19 cellular contexts compared by ENCODE assay signal in the genomic region with DNA sequence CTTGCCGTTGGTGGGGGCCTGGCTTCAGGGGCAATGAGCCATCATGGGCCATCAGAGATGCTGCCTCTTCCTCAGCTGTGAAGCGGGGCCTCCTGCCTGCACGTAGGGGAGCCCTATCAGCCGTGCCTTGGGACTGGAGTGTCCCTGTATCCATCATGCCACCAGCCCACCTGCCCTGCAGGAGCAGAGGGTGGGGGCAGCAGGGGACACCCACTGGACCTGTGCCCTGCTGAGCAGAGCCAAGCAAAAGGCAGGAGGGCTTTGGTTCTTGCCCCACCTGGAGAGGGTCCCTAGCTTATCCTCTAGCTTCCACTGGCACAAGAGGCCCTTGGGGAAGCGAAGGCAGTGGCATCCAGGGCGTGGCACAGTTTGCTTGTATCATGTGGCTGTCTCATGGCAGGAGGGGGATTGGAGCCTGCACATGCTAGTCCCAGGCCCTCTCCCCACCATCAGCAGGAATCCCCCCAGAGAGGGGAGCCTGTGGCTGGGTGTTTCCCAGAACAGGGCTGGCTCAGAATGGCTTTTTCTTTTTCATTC. TPM values are rescaled to one million over a fixed set of nuclear protein-coding genes. Genes with fewer than 3 reads are reported as not detected.
A peak's percentile ranks its signal among the peaks of the same experiment; 100 is the strongest.
DNase-seq lines count a peak whose midpoint lies in the region; ATAC-seq and TF ChIP-seq lines count a peak whose summit lies in the region.
"Had no signal": no experiment of that assay in that cellular context is flagged by ENCODE, and none has a peak within 500 bp of the region (broad histone marks: within the 10 kb centered on the region; RNA-seq: fewer than 3 reads in every experiment).

No MANE protein-coding gene starts in this region.

- intact Hi-C loops in left ventricle myocardium inferior (cut with micrococcal nuclease): no loop called here
- intact Hi-C loops in left ventricle myocardium superior (cut with micrococcal nuclease): no loop called here

- H3K4me3 Mint-ChIP-seq in activated CD4-positive, alpha-beta T cell treated with anti-CD3 and anti-CD28 coated beads, Interleukin-2, amount 10 ng/mL, durations not matched to agents 7 days and 5 days: no peak overlapping the region
- H3K4me3 Mint-ChIP-seq: CD8-positive, alpha-beta T cell had no signal

- H4K91ac ChIP-seq in neuronal stem cell (ENCODE audit: low read depth, low read length, poor library complexity): peak overlapping the region; percentile 72

- no peaks in the 10 kb centered on the region for H3K4me1 Mint-ChIP-seq in activated CD4-positive, alpha-beta T cell treated with anti-CD3 and anti-CD28 coated beads, Interleukin-2, amount 10 ng/mL, durations not matched to agents 7 days and 5 days

- no peak overlapping the region for H2AK5ac ChIP-seq in neuronal stem cell (ENCODE audit: low read depth, low read length)

- no peaks in the 10 kb centered on the region for H3K9me3 Mint-ChIP-seq in activated CD4-positive, alpha-beta T cell treated with anti-CD3 and anti-CD28 coated beads, Interleukin-2, amount 10 ng/mL, durations not matched to agents 7 days and 5 days
- H3K9me3 Mint-ChIP-seq: CD8-positive, alpha-beta T cell had no signal

- peak overlapping the region; percentile 66 for H2BK5ac ChIP-seq in neuronal stem cell (ENCODE audit: low read length)

- whole genome bisulfite sequencing in neuronal stem cell (ENCODE audit: extremely low coverage in 2 of 2, insufficient read length in 2 of 2, insufficient replicate concordance in 1 of 2), 2 donors: no CpG with 5 or more reads among the region's 6 CpGs

- H3K36me3 Mint-ChIP-seq in activated CD4-positive, alpha-beta T cell treated with anti-CD3 and anti-CD28 coated beads, Interleukin-2, amount 10 ng/mL, durations not matched to agents 7 days and 5 days (ENCODE audit: low read depth): no peaks in the 10 kb centered on the region
- H3K36me3 Mint-ChIP-seq: CD8-positive, alpha-beta T cell had no signal

- H2AFZ ChIP-seq in neuronal stem cell (ENCODE audit: low read length): no peak overlapping the region

- POLR2A ChIA-PET in activated CD4-positive, alpha-beta T cell treated with anti-CD3 and anti-CD28 coated beads, Interleukin-2, amount 10 ng/mL, durations not matched to agents 7 days and 5 days (lab: Charles Lee): no interaction called here

- H3K27ac ChIP-seq in left ventricle myocardium inferior (replicated peaks) (peak overlapping the region; percentile 98), RWPE2 (ENCODE audit: poor library complexity, severe bottlenecking) (peak overlapping the region; percentile 87), neuronal stem cell (replicated peaks; ENCODE audit: low read length) (no peak overlapping the region)
- H3K27ac ChIP-seq: KMS-11, SJCRH30 had no signal

- no peak overlapping the region for H3K9ac ChIP-seq in neuronal stem cell (ENCODE audit: low read depth, low read length, poor library complexity)
- H3K9ac ChIP-seq: KMS-11 had no signal

- no peak for ATAC-seq in left ventricle myocardium superior
- no peak for ATAC-seq in RWPE2 (ENCODE audit: low read depth)
- ATAC-seq: CD8-positive, alpha-beta T cell; GM12878 had no signal

- in situ Hi-C loops in HAP-1 (cut with MboI; ENCODE audit: low sequenced_read_pairs): no loop called here

- peak overlapping the region; percentile 64 for H3K18ac ChIP-seq in neuronal stem cell (ENCODE audit: low read length)

- H3K36me3 ChIP-seq in left ventricle myocardium inferior (peaks cover 10% of the 10 kb centered on the region), RWPE2 (ENCODE audit: low read depth) (peaks cover 9% of the 10 kb centered on the region; the same call in 1 of the 2 replicates), neuronal stem cell (replicated peaks in 1 of 2; ENCODE audit: control insufficient read depth in 2 of 2, insufficient read depth in 2 of 2, low read length in 2 of 2) (no peaks in the 10 kb centered on the region), HAP-1 (replicated peaks) (no peaks in the 10 kb centered on the region)
- H3K36me3 ChIP-seq: SJCRH30 had no signal

- H3K4me3 ChIP-seq in left ventricle myocardium inferior (no peak overlapping the region), RWPE2 (ENCODE audit: severe bottlenecking) (no peak overlapping the region), neuronal stem cell (ENCODE audit: low read length in 2 of 2) (no peak overlapping the region), HAP-1 (no peak overlapping the region)
- H3K4me3 ChIP-seq: GM12878, SJCRH30 had no signal

- H2BK15ac ChIP-seq in neuronal stem cell (ENCODE audit: low read length): peak overlapping the region; percentile 38

- peaks cover 2% of the 10 kb centered on the region for H3K79me1 ChIP-seq in neuronal stem cell (ENCODE audit: low read depth, low read length)

- TF ChIP-seq CTCF in left ventricle myocardium inferior (IDR thresholded peaks at IDR 0.05; ENCODE audit: borderline replicate concordance) (no peak), RWPE2 (IDR thresholded peaks at IDR 0.05; ENCODE audit: poor library complexity, severe bottlenecking) (no peak)

- peak overlapping the region; percentile 53 for H3K4ac ChIP-seq in neuronal stem cell (ENCODE audit: low read length)

- DNase-seq in left ventricle myocardium inferior (no peak), left ventricle myocardium superior (no peak), RWPE2 (ENCODE audit: low spot score) (no peak), neuronal stem cell (ENCODE audit: low spot score) (no peak), T1000 (lab: John Stamatoyannopoulos, UW) (no peak), HAP-1 (ENCODE audit: low spot score in 2 of 2) (no peak)
- DNase-seq in activated CD4-positive, alpha-beta T cell treated with anti-CD3 and anti-CD28 coated beads, Interleukin-2, amount 10 ng/mL, durations not matched to agents 7 days and 5 days: no peak
- DNase-seq: CD8-positive, alpha-beta T cell; DMS53; EL; GOT3; NCI-H1417; NCI-H187 treated with DMSO at 0.1 percent for 48 hours; NCI-H226; NCI-H524; NCI-H82; SJCRH30 had no signal

- CTCF ChIA-PET in activated CD4-positive, alpha-beta T cell treated with anti-CD3 and anti-CD28 coated beads, Interleukin-2, amount 10 ng/mL, durations not matched to agents 7 days and 5 days (lab: Charles Lee): interaction anchor here (1.1 to 2.2 kb wide), 2 partner anchors 9 to 11 kb away, joined by 3 to 6 read pairs; partner anchors contain the start of gene ADSS1

- H3K4me2 ChIP-seq in neuronal stem cell (ENCODE audit: insufficient read depth, low read length, poor library complexity, severe bottlenecking): no peak overlapping the region
- H3K4me2 ChIP-seq: KMS-11 had no signal

- H4K8ac ChIP-seq in neuronal stem cell (ENCODE audit: low read depth, low read length): no peak overlapping the region

- H3K27me3 Mint-ChIP-seq in activated CD4-positive, alpha-beta T cell treated with anti-CD3 and anti-CD28 coated beads, Interleukin-2, amount 10 ng/mL, durations not matched to agents 7 days and 5 days: no peaks in the 10 kb centered on the region

- H3K27me3 ChIP-seq in left ventricle myocardium inferior (ENCODE audit: low read depth) (no peaks in the 10 kb centered on the region), RWPE2 (ENCODE audit: insufficient read depth, poor library complexity, severe bottlenecking) (no peaks in the 10 kb centered on the region), neuronal stem cell (ENCODE audit: control insufficient read depth in 3 of 3, insufficient read depth in 3 of 3, low read depth in 1 of 3, low read length in 3 of 3) (no peaks in the 10 kb centered on the region), HAP-1 (ENCODE audit: low read depth) (no peaks in the 10 kb centered on the region)

- H3K23ac ChIP-seq in neuronal stem cell (ENCODE audit: low read depth, low read length, poor library complexity): peak overlapping the region; percentile 85

- peak overlapping the region; percentile 72 for H2BK120ac ChIP-seq in neuronal stem cell (ENCODE audit: low read depth, low read length)

- H3K4me1 ChIP-seq in left ventricle myocardium inferior: peaks cover 84% of the 10 kb centered on the region
- peaks cover 41% of the 10 kb centered on the region for H3K4me1 ChIP-seq in RWPE2 (ENCODE audit: insufficient read depth, poor library complexity, severe bottlenecking)
- H3K4me1 ChIP-seq in neuronal stem cell (ENCODE audit: control insufficient read depth in 2 of 2, insufficient read depth in 1 of 2, low read depth in 1 of 2, low read length in 2 of 2): peaks cover 9 to 12% of the 10 kb centered on the region in 2 donors
- H3K4me1 ChIP-seq in HAP-1: no peaks in the 10 kb centered on the region
- H3K4me1 ChIP-seq: SJCRH30 had no signal

- no peaks in the 10 kb centered on the region for H3K9me3 ChIP-seq in left ventricle myocardium inferior (replicated peaks)
- no peaks in the 10 kb centered on the region for H3K9me3 ChIP-seq in RWPE2 (ENCODE audit: severe bottlenecking)
- H3K9me3 ChIP-seq in neuronal stem cell (replicated peaks in 1 of 2; ENCODE audit: control insufficient read depth in 2 of 2, insufficient read depth in 1 of 2, low read depth in 1 of 2, low read length in 2 of 2): peaks cover 0 to 3% of the 10 kb centered on the region in 2 donors
- no peaks in the 10 kb centered on the region for H3K9me3 ChIP-seq in HAP-1
- H3K9me3 ChIP-seq: SJCRH30 had no signal

- no peak overlapping the region for H2BK12ac ChIP-seq in neuronal stem cell (ENCODE audit: low read length)

- no peak overlapping the region for H3K27ac Mint-ChIP-seq in activated CD4-positive, alpha-beta T cell treated with anti-CD3 and anti-CD28 coated beads, Interleukin-2, amount 10 ng/mL, durations not matched to agents 7 days and 5 days
- H3K27ac Mint-ChIP-seq: CD8-positive, alpha-beta T cell had no signal

- peak overlapping the region; percentile 71 for H3K14ac ChIP-seq in neuronal stem cell (ENCODE audit: low read length)

RNA-seq across cellular contexts. Expression of gene ADSS1, which starts 10.1 kb away (rescaled TPM):
- total RNA-seq in left ventricle myocardium inferior (218 TPM), left ventricle myocardium superior (226 TPM)
- 23.8 TPM for polyA plus RNA-seq in neuronal stem cell (2013, experiment 1 of 2)
- polyA plus RNA-seq in neuronal stem cell (2013, experiment 2 of 2): 21.4 TPM
- 1 to 10 TPM in 1 of 2 experiments, under 1 TPM in 1; 0.81 to 1.2 TPM for total RNA-seq in activated CD4-positive, alpha-beta T cell treated with anti-CD3 and anti-CD28 coated beads, Interleukin-2, amount 10 ng/mL, durations not matched to agents 7 days and 5 days

RNA-seq across cellular contexts. Expression of gene SIVA1, which starts 18.8 kb away (rescaled TPM):
- 55.6 TPM for total RNA-seq in left ventricle myocardium inferior
- 65.1 TPM for total RNA-seq in left ventricle myocardium superior
- 109 TPM for polyA plus RNA-seq in neuronal stem cell (2013, experiment 1 of 2)
- 114 TPM for polyA plus RNA-seq in neuronal stem cell (2013, experiment 2 of 2)
- 100 to 1,000 TPM in 1 of 2 experiments, 10 to 100 TPM in 1; 84.7 to 135 TPM for total RNA-seq in activated CD4-positive, alpha-beta T cell treated with anti-CD3 and anti-CD28 coated beads, Interleukin-2, amount 10 ng/mL, durations not matched to agents 7 days and 5 days

RNA-seq across cellular contexts. Expression of gene INF2, which starts 44.7 kb away (rescaled TPM):
- total RNA-seq in left ventricle myocardium inferior: 28.5 TPM
- 30.4 TPM for total RNA-seq in left ventricle myocardium superior
- polyA plus RNA-seq in neuronal stem cell (2013, experiment 1 of 2): 19.0 TPM
- polyA plus RNA-seq in neuronal stem cell (2013, experiment 2 of 2): 19.6 TPM
- total RNA-seq in activated CD4-positive, alpha-beta T cell treated with anti-CD3 and anti-CD28 coated beads, Interleukin-2, amount 10 ng/mL, durations not matched to agents 7 days and 5 days: 100 to 1,000 TPM; 163 to 171 TPM

Comparison
In these comparisons a context has a peak if more than half of its experiments do, and no peak if none do; other contexts are left out.
1. RNA of gene ADSS1, which starts 10.1 kb away (total RNA-seq): 226 TPM in left ventricle myocardium superior (single experiment) and 218 TPM in left ventricle myocardium inferior (single experiment); 0.81 to 1.2 TPM in activated CD4-positive, alpha-beta T cell treated with anti-CD3 and anti-CD28 coated beads, Interleukin-2, amount 10 ng/mL, durations not matched to agents 7 days and 5 days; every median in the first group is over 100 times any median in the second.